8 cellular contexts compared by ENCODE assay signal in genomic region chr5:10760033-10760975, GRCh38. TPM values are rescaled to one million over a fixed set of nuclear protein-coding genes. Genes with fewer than 3 reads are reported as not detected.
DNase-seq lines count a peak whose midpoint lies in the region; ATAC-seq and TF ChIP-seq lines count a peak whose summit lies in the region.

No MANE protein-coding gene starts in this region.

- intact Hi-C loops in activated CD4-positive, alpha-beta T cell treated with anti-CD3 and anti-CD28 coated beads for 36 hours (cut with DNase I, micrococcal nuclease) = loop anchor here (2.0 to 5.0 kb wide), 3 partner anchors 123 to 320 kb away; partner anchors contain the start of gene ROPN1L (in 1 of the 2)

- H3K4me1 Mint-ChIP-seq in activated CD4-positive, alpha-beta T cell treated with anti-CD3 and anti-CD28 coated beads for 36 hours = peaks cover 58% of the 10 kb centered on the region

- peak overlapping the region; percentile 83 for H3K4me3 Mint-ChIP-seq in activated CD4-positive, alpha-beta T cell treated with anti-CD3 and anti-CD28 coated beads for 36 hours

- no peaks in the 10 kb centered on the region for H3K9me3 Mint-ChIP-seq in activated CD4-positive, alpha-beta T cell treated with anti-CD3 and anti-CD28 coated beads for 36 hours (ENCODE audit: low read depth)

- CTCF ChIA-PET in activated CD4-positive, alpha-beta T cell treated with anti-CD3 and anti-CD28 coated beads for 36 hours (lab: Charles Lee) = interaction anchor here (0.7 kb wide), 1 partner anchor 133 kb away, joined by 4 read pairs; no protein-coding TSS in a partner anchor
- CTCF ChIA-PET in HEK293T (lab: Yijun Ruan, JAX) = no interaction called here

- POLR2A ChIA-PET in activated CD4-positive, alpha-beta T cell treated with anti-CD3 and anti-CD28 coated beads for 36 hours (lab: Charles Lee) = interaction anchor here (0.8 kb wide), 1 partner anchor 8 kb away, joined by 5 read pairs; no protein-coding TSS in a partner anchor
- POLR2A ChIA-PET in HEK293T (lab: Yijun Ruan, JAX) = interaction anchor here (1.1 kb wide), 1 partner anchor 20 kb away, joined by 5 read pairs; no protein-coding TSS in a partner anchor

- H3K36me3 Mint-ChIP-seq in activated CD4-positive, alpha-beta T cell treated with anti-CD3 and anti-CD28 coated beads for 36 hours (ENCODE audit: low read depth) = peaks cover 30% of the 10 kb centered on the region

- H3K27me3 Mint-ChIP-seq in activated CD4-positive, alpha-beta T cell treated with anti-CD3 and anti-CD28 coated beads for 36 hours = no peaks in the 10 kb centered on the region

- peak; percentile 51 for DNase-seq in activated CD4-positive, alpha-beta T cell treated with anti-CD3 and anti-CD28 coated beads for 36 hours
- no peak for DNase-seq in activated CD4-positive, alpha-beta T cell treated with anti-CD3 and anti-CD28 coated beads for 4 hours
- DNase-seq in HEK293T (ENCODE audit: extremely low spot score) = peak; percentile 45
- DNase-seq in M059J (ENCODE audit: low read depth) = peak; percentile 85
- DNase-seq in SW480 (ENCODE audit: low spot score) = peak; percentile 74
- DNase-seq in dedifferentiated amniotic fluid mesenchymal stem cell (ENCODE audit: extremely low spot score) = peak; percentile 62
- peak; percentile 87 for DNase-seq in left lobe of liver (ENCODE audit: low spot score)
- DNase-seq in stimulated activated CD4-positive, alpha-beta T cell treated with anti-CD3 and anti-CD28 coated beads, Interleukin-4, amount 100 ng/mL, for 48 hours (ENCODE audit: low read depth in 2 of 2) = peak; percentile 7 to 34

- H3K27ac Mint-ChIP-seq in activated CD4-positive, alpha-beta T cell treated with anti-CD3 and anti-CD28 coated beads for 36 hours = peak overlapping the region; percentile 90

- peak; percentile 34 for ATAC-seq in activated CD4-positive, alpha-beta T cell treated with anti-CD3 and anti-CD28 coated beads for 36 hours
- ATAC-seq in left lobe of liver = peak; percentile 51

TF ChIP-seq in HEK293T, 16 proteins besides CTCF, POLR2A, EP300 and RAD21:
- TF ChIP-seq PKNOX1 (IDR thresholded peaks at IDR 0.05) (peak; percentile 58), FOXA1 (IDR thresholded peaks at IDR 0.05) (no peak)

RNA-seq across cellular contexts. Expression of gene DAP, which starts 0.7 kb away (rescaled TPM):
- total RNA-seq in activated CD4-positive, alpha-beta T cell treated with anti-CD3 and anti-CD28 coated beads for 36 hours = 10 to 100 TPM; 41.4 to 44.0 TPM
- total RNA-seq in M059J (2014; rRNA removed; shearing (Covaris generic)) = 77.3 and 164 TPM in 2 replicates
- total RNA-seq in left lobe of liver = 129 TPM

Comparison
In these comparisons a context has a peak if more than half of its experiments do, and no peak if none do; other contexts are left out.
1. DNase-seq: peak in activated CD4-positive, alpha-beta T cell treated with anti-CD3 and anti-CD28 coated beads for 36 hours (single experiment), HEK293T (single experiment), M059J (single experiment), SW480 (single experiment), dedifferentiated amniotic fluid mesenchymal stem cell (single experiment), left lobe of liver (single experiment) and stimulated activated CD4-positive, alpha-beta T cell treated with anti-CD3 and anti-CD28 coated beads, Interleukin-4, amount 100 ng/mL, for 48 hours (2 of 2); none in activated CD4-positive, alpha-beta T cell treated with anti-CD3 and anti-CD28 coated beads for 4 hours (0 of 2).